In genomic region chr6:1075880-1076279, GRCh38 we compare ENCODE assay signal across 26 cellular contexts.
"Had no signal": no experiment of that assay in that cellular context is flagged by ENCODE, and none has a peak within 500 bp of the region (broad histone marks: within the 10 kb centered on the region; RNA-seq: fewer than 3 reads in every experiment).

No MANE protein-coding gene starts in this region.

- H3K9me3 ChIP-seq: colonic mucosa, esophagus squamous epithelium, gastrocnemius medialis, heart right ventricle, left lung, lower lobe of right lung, mucosa of descending colon had no signal

- H3K27ac ChIP-seq: colonic mucosa, epithelial cell of prostate, esophagus squamous epithelium, gastrocnemius medialis, heart right ventricle had no signal

- DNase-seq: cortex of kidney; effector CD8-positive, alpha-beta T cell; effector memory CD8-positive, alpha-beta T cell; endodermal cell; esophagus squamous epithelium; foreskin fibroblast; foreskin melanocyte; gastrocnemius medialis; glutamatergic neuron; head of caudate nucleus; heart right ventricle; hypothalamus; immature natural killer cell; kidney; kidney glomerular epithelial cell; left colon; left lung; left ventricle myocardium superior; lower lobe of right lung; mucosa of descending colon; naive thymus-derived CD4-positive, alpha-beta T cell had no signal

- H3K4me3 Mint-ChIP-seq: dendritic cell treated with granulocyte-macrophage colony-stimulating factor and Interleukin-4, amounts not matched to agents 40 ng/mL and 50 ng/mL, for 4 days; effector memory CD8-positive, alpha-beta T cell; endodermal cell; immature natural killer cell; mesothelial cell of epicardium; naive thymus-derived CD4-positive, alpha-beta T cell had no signal

- H3K27me3 ChIP-seq: colonic mucosa, esophagus squamous epithelium, gastrocnemius medialis, left lung had no signal

- H3K36me3 ChIP-seq: colonic mucosa, esophagus squamous epithelium, gastrocnemius medialis, heart right ventricle, left lung, lower lobe of right lung had no signal

- H3K4me1 Mint-ChIP-seq: immature natural killer cell; naive thymus-derived CD4-positive, alpha-beta T cell had no signal

- ATAC-seq: effector memory CD8-positive, alpha-beta T cell; esophagus mucosa; gastrocnemius medialis; heart right ventricle; left ventricle myocardium superior; naive thymus-derived CD4-positive, alpha-beta T cell had no signal

- H3K36me3 Mint-ChIP-seq: immature natural killer cell; mesothelial cell of epicardium; naive thymus-derived CD4-positive, alpha-beta T cell had no signal

- H3K27ac Mint-ChIP-seq: dendritic cell treated with granulocyte-macrophage colony-stimulating factor and Interleukin-4, amounts not matched to agents 40 ng/mL and 50 ng/mL, for 4 days; effector memory CD8-positive, alpha-beta T cell; endodermal cell; immature natural killer cell; mesothelial cell of epicardium; naive thymus-derived CD4-positive, alpha-beta T cell had no signal

- H3K4me3 ChIP-seq: colonic mucosa, esophagus squamous epithelium, gastrocnemius medialis, heart right ventricle, left lung, lower lobe of right lung, mucosa of descending colon had no signal

- H3K9me3 Mint-ChIP-seq: dendritic cell treated with granulocyte-macrophage colony-stimulating factor and Interleukin-4, amounts not matched to agents 40 ng/mL and 50 ng/mL, for 4 days; effector memory CD8-positive, alpha-beta T cell; endodermal cell; immature natural killer cell; mesothelial cell of epicardium had no signal

- H3K4me1 ChIP-seq: colonic mucosa, gastrocnemius medialis, left lung, lower lobe of right lung had no signal
